In genomic region chr7:47714669-47715607, GRCh38 we compare ENCODE assay signal across 7 cellular contexts.
DNase-seq lines count a peak whose midpoint lies in the region; ATAC-seq and TF ChIP-seq lines count a peak whose summit lies in the region.

No MANE protein-coding gene starts in this region.

- H2BK20ac ChIP-seq in IMR-90 (ENCODE audit: low read depth, low read length): 0 out of 2 replicates have a peak overlapping the region, but pooled peaks have one; percentile 50

- peaks cover 4% of the 10 kb centered on the region; the same call in 1 of the 2 replicates for H3K4me1 ChIP-seq in IMR-90 (ENCODE audit: control insufficient read depth, insufficient read depth, low read length)

- no peaks in the 10 kb centered on the region for H3K9me3 ChIP-seq in IMR-90 (ENCODE audit: control insufficient read depth, insufficient read depth, low read length)

- H3K4me3 ChIP-seq in IMR-90 (ENCODE audit: insufficient read depth, low read depth, low read length): no peak overlapping the region

- TF ChIP-seq CTCF in IMR-90 (conservative IDR thresholded peaks at IDR 0.05; ENCODE audit: low read depth, low read length): no peak

- intact Hi-C loops in IMR-90 (cut with micrococcal nuclease): no loop called here

- no TSS peak for BruUV-seq in IMR-90 (replicated peaks; lab: Mats Ljungman, UMichigan)

- H2AK9ac ChIP-seq in IMR-90 (replicated peaks; ENCODE audit: low read depth, low read length, poor library complexity): no peak overlapping the region

- H4K91ac ChIP-seq in IMR-90 (ENCODE audit: insufficient read depth, low read depth, low read length): peak overlapping the region; percentile 9; the same call in 1 of the 2 replicates

- H3K79me1 ChIP-seq in IMR-90 (ENCODE audit: low read depth in 1 of 2, low read length in 2 of 2): no peaks in the 10 kb centered on the region

- H2BK15ac ChIP-seq in IMR-90 (ENCODE audit: low read depth, low read length): no peak overlapping the region

- POLR2A ChIA-PET in IMR-90 (lab: Charles Lee; ENCODE audit: unreplicated experiment): no interaction called here

- ATAC-seq in HG02798 (IDR thresholded peaks at IDR 0.05; ENCODE audit: poor library complexity, unreplicated experiment) (peak; percentile 95), IMR-90 (ENCODE audit: low read depth) (no peak)
- peak; percentile 32 for ATAC-seq in stimulated activated naive CD8-positive, alpha-beta T cell treated with anti-CD3 and anti-CD28 coated beads, Interleukin-15, Interleukin-2, amounts not matched to agents 100 U/mL and 50 U/mL, for 24 hours

- no peaks in the 10 kb centered on the region for H3K36me3 ChIP-seq in IMR-90 (ENCODE audit: control insufficient read depth, insufficient read depth, low read length)

- no peaks in the 10 kb centered on the region for H3K27me3 ChIP-seq in IMR-90 (ENCODE audit: control insufficient read depth, insufficient read depth, low read length)

- no peaks in the 10 kb centered on the region for H3K9me1 ChIP-seq in IMR-90 (ENCODE audit: insufficient read depth, low read length)

- no peak overlapping the region for H3K9ac ChIP-seq in IMR-90 (ENCODE audit: low read depth, low read length)

- H2BK5ac ChIP-seq in IMR-90 (ENCODE audit: low read depth, low read length, poor library complexity, severe bottlenecking): no peak overlapping the region

- H3K14ac ChIP-seq in IMR-90 (replicated peaks; ENCODE audit: low read depth, low read length): no peak overlapping the region

- no peak overlapping the region for H2BK120ac ChIP-seq in IMR-90 (ENCODE audit: low read depth, low read length)

- no peak overlapping the region for H4K5ac ChIP-seq in IMR-90 (ENCODE audit: low read depth, low read length)

- no peak overlapping the region for H3K4ac ChIP-seq in IMR-90 (ENCODE audit: low read depth, low read length)

- WGBS in IMR-90 (ENCODE audit: extremely low coverage in 2 of 2, insufficient read length in 1 of 2), 2 experiments: no CpG with 5 or more reads among the region's 6 CpGs

- no peak overlapping the region; the same call in 1 of the 2 replicates for H3K23ac ChIP-seq in IMR-90 (ENCODE audit: low read depth, low read length)

- H4K8ac ChIP-seq in IMR-90 (ENCODE audit: low read depth in 2 of 2, low read length in 2 of 2): no peak overlapping the region

- no peak overlapping the region for H2AK5ac ChIP-seq in IMR-90 (ENCODE audit: low read depth, low read length)

- no peak for TF ChIP-seq POLR2A in IMR-90 (IDR thresholded peaks at IDR 0.05; ENCODE audit: low read depth, low read length)

- H2AFZ ChIP-seq in IMR-90 (replicated peaks; ENCODE audit: low read length, poor library complexity): no peak overlapping the region

- dilution Hi-C loops in IMR-90 (cut with HindIII; ENCODE audit: low sequenced_read_pairs, unreplicated experiment): no loop called here

- in situ Hi-C loops in IMR-90 (cut with MboI; ENCODE audit: low sequenced_read_pairs): no loop called here

- H3K56ac ChIP-seq in IMR-90 (ENCODE audit: extremely low read depth, insufficient read depth, low read length): no peak overlapping the region

- H3K18ac ChIP-seq in IMR-90 (ENCODE audit: low read depth, low read length): no peak overlapping the region

- no peak for TF ChIP-seq RAD21 in IMR-90 (IDR thresholded peaks at IDR 0.05; ENCODE audit: low read length)

- CTCF ChIA-PET in IMR-90 (lab: Yijun Ruan, JAX): no interaction called here

- peak; percentile 49 for DNase-seq in GM19238 (ENCODE audit: insufficient read length, low spot score)
- no peak for DNase-seq in IMR-90
- DNase-seq in stimulated activated naive CD8-positive, alpha-beta T cell treated with anti-CD3 and anti-CD28 coated beads, Interleukin-15, Interleukin-2, amounts not matched to agents 100 U/mL and 50 U/mL, for 24 hours: no peak
- DNase-seq in OCI-M2 (lab: John Stamatoyannopoulos, UW; ENCODE audit: unreplicated experiment): no peak
- DNase-seq in iPS-NIHi7 (ENCODE audit: extremely low spot score): no peak
- DNase-seq in NCI-H1417 treated with DMSO at 0.1 percent for 48 hours (lab: John Stamatoyannopoulos, UW): no peak

- no peak overlapping the region for H3K4me2 ChIP-seq in IMR-90 (ENCODE audit: low read depth, low read length)

- no peak overlapping the region for H3K27ac ChIP-seq in IMR-90 (ENCODE audit: insufficient read depth, low read length)

- H4K20me1 ChIP-seq in IMR-90 (ENCODE audit: insufficient read depth, low read length): no peaks in the 10 kb centered on the region

TF ChIP-seq in IMR-90, 13 proteins besides CTCF, POLR2A, EP300 and RAD21:
- TF ChIP-seq MAZ (IDR thresholded peaks at IDR 0.05; ENCODE audit: borderline replicate concordance, low read depth, low read length): no peak
